ENCODE assay signal across 8 cellular contexts in the genomic region with DNA sequence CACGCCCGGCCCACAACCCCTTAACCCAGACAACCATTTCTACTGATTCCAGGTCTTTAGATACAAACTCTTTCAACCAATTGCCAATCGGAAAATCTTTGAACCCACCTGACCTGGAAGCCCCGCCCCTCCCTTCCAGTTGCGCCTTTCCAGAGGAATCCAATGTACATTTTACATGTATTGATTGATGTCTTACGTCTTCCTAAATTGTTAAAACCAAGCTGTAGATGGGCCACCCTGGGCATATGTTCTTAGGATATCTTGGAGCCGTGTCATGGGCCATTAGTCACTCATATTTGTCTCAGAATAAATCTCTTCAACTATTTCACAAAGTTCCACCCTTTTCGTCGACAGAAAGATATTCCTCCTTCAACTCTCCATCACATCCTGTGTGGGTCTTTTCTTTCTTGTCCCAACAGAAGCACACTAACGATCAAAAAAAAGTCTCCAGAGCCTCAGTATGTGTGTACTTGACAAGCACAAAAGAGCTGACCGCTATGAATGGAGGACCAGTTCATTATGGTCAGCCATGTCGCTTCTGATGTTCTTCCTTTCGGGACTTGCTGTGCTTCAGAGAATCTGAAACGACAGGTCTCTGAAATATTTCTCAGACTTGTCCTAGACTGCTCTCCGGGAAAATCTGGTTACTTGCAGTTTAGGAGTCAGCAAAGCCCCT. TPM values are rescaled to one million over a fixed set of nuclear protein-coding genes. Genes with fewer than 3 reads are reported as not detected.
DNase-seq lines count a peak whose midpoint lies in the region; ATAC-seq and TF ChIP-seq lines count a peak whose summit lies in the region.

No MANE protein-coding gene starts in this region.

- H2BK120ac ChIP-seq in mesendoderm (ENCODE audit: low read depth, low read length), result no peak overlapping the region

- WGBS in mesendoderm (ENCODE audit: extremely low coverage, insufficient coverage, low lambda C conversion rate), result no CpG with 5 or more reads among the region's 15 CpGs

- H3K36me3 ChIP-seq in cardiac muscle cell, result no peaks in the 10 kb centered on the region
- peaks cover 2% of the 10 kb centered on the region for H3K36me3 ChIP-seq in brain microvascular endothelial cell (replicated peaks)
- no peaks in the 10 kb centered on the region for H3K36me3 ChIP-seq in mesendoderm (ENCODE audit: control insufficient read depth, insufficient read depth, low read length)

- ATAC-seq in Right ventricle myocardium inferior (no peak), HG03460 (IDR thresholded peaks at IDR 0.05; ENCODE audit: unreplicated experiment) (peak; percentile 8), HG03571 (IDR thresholded peaks at IDR 0.05; ENCODE audit: unreplicated experiment) (no peak)

- H3K4me1 ChIP-seq in cardiac muscle cell (ENCODE audit: low read depth) (peaks cover 14% of the 10 kb centered on the region), mesendoderm (ENCODE audit: control insufficient read depth, low read depth, low read length) (peaks cover 6% of the 10 kb centered on the region)

- H3K56ac ChIP-seq in mesendoderm (ENCODE audit: low read length), result peak overlapping the region; percentile 59

- H3K9me3 ChIP-seq in cardiac muscle cell (ENCODE audit: low read depth), result no peaks in the 10 kb centered on the region

- DNase-seq in cardiac muscle cell (ENCODE audit: low read depth in 1 of 2, low spot score in 1 of 2) (no peak), Right ventricle myocardium inferior (ENCODE audit: missing footprints) (no peak), brain microvascular endothelial cell (no peak), mesendoderm (peak; percentile 15), NCI-H2029 treated with DMSO at 0.1 percent for 48 hours (lab: John Stamatoyannopoulos, UW) (no peak), hypothalamus (lab: John Stamatoyannopoulos, UW) (no peak)

- H3K4me3 ChIP-seq in cardiac muscle cell, result peak overlapping the region; percentile 68
- H3K4me3 ChIP-seq in brain microvascular endothelial cell (ENCODE audit: low read depth, low read length), result peak overlapping the region; percentile 83
- H3K4me3 ChIP-seq in mesendoderm (ENCODE audit: low read length), result peak overlapping the region; percentile 67

- H3K18ac ChIP-seq in mesendoderm (ENCODE audit: low read length), result peak overlapping the region; percentile 62

- no peak overlapping the region for H3K4ac ChIP-seq in mesendoderm (ENCODE audit: low read depth, low read length)

- no peak overlapping the region for H2BK5ac ChIP-seq in mesendoderm (ENCODE audit: low read length)

- H3K27ac ChIP-seq in cardiac muscle cell (no peak overlapping the region), brain microvascular endothelial cell (peak overlapping the region; percentile 51), mesendoderm (ENCODE audit: low read depth, low read length) (no peak overlapping the region)

- H3K79me1 ChIP-seq in mesendoderm (ENCODE audit: low read length), result peaks cover 23% of the 10 kb centered on the region

- H2AK5ac ChIP-seq in mesendoderm (ENCODE audit: low read length), result no peak overlapping the region

- intact Hi-C loops in Right ventricle myocardium inferior (cut with DNase I), result no loop called here

- peaks cover 31% of the 10 kb centered on the region for H3K79me2 ChIP-seq in mesendoderm (ENCODE audit: control insufficient read depth, insufficient read depth, low read length)

- H3K9ac ChIP-seq in mesendoderm (ENCODE audit: low read length), result peak overlapping the region; percentile 76

- H3K27me3 ChIP-seq in cardiac muscle cell (no peaks in the 10 kb centered on the region), brain microvascular endothelial cell (replicated peaks) (no peaks in the 10 kb centered on the region), mesendoderm (ENCODE audit: insufficient read depth, low read length, poor library complexity) (no peaks in the 10 kb centered on the region)

- peak overlapping the region; percentile 34 for H3K4me2 ChIP-seq in mesendoderm (ENCODE audit: low read length)

- H3K23ac ChIP-seq in mesendoderm (ENCODE audit: low read length), result no peak overlapping the region

- peak overlapping the region; percentile 94 for H4K8ac ChIP-seq in mesendoderm (ENCODE audit: low read depth, low read length)

- TF ChIP-seq CTCF in cardiac muscle cell (IDR thresholded peaks at IDR 0.05; ENCODE audit: low read depth, low read length) (no peak), brain microvascular endothelial cell (IDR thresholded peaks at IDR 0.05; ENCODE audit: low read depth, low read length, missing control alignments) (no peak)

- no peak overlapping the region for H2BK15ac ChIP-seq in mesendoderm (replicated peaks; ENCODE audit: low read depth)

- in situ Hi-C loops in brain microvascular endothelial cell (cut with HindIII; ENCODE audit: low pct_ligation_motif_present, low sequenced_read_pairs), result no loop called here

- no peak overlapping the region for H4K5ac ChIP-seq in mesendoderm (ENCODE audit: low read length)

RNA-seq across cellular contexts. Expression of gene ZNF749, which starts 0.6 kb away (rescaled TPM):
- total RNA-seq in cardiac muscle cell (11.8 and 13.7 TPM in 2 replicates), Right ventricle myocardium inferior (3.2 TPM)
- polyA plus RNA-seq in cardiac muscle cell, result 16.6 and 28.8 TPM in 2 replicates
- polyA plus RNA-seq in mesendoderm (2013, experiment 1 of 2), result 18.6 TPM
- polyA plus RNA-seq in mesendoderm (2013, experiment 2 of 2), result 17.8 TPM

RNA-seq across cellular contexts. Expression of gene VN1R1, which starts 22.4 kb away (rescaled TPM):
- total RNA-seq in cardiac muscle cell (1.2 and 2.3 TPM in 2 replicates), Right ventricle myocardium inferior (3.3 TPM)
- 2.9 and 4.1 TPM in 2 replicates for polyA plus RNA-seq in cardiac muscle cell
- polyA plus RNA-seq in mesendoderm (2013, experiment 1 of 2), result 0.45 TPM
- 0.31 TPM for polyA plus RNA-seq in mesendoderm (2013, experiment 2 of 2)

RNA-seq across cellular contexts. Expression of gene ZNF17, which starts 23.6 kb away (rescaled TPM):
- total RNA-seq in cardiac muscle cell (5.8 and 13.0 TPM in 2 replicates), Right ventricle myocardium inferior (9.4 TPM)
- polyA plus RNA-seq in cardiac muscle cell, result 4.2 and 7.1 TPM in 2 replicates
- 5.3 TPM for polyA plus RNA-seq in mesendoderm (2013, experiment 1 of 2)
- 4.8 TPM for polyA plus RNA-seq in mesendoderm (2013, experiment 2 of 2)

RNA-seq across cellular contexts. Expression of gene ZNF772, which starts 42.8 kb away (rescaled TPM):
- total RNA-seq in cardiac muscle cell (32.6 and 37.9 TPM in 2 replicates), Right ventricle myocardium inferior (18.3 TPM)
- 11.3 and 13.6 TPM in 2 replicates for polyA plus RNA-seq in cardiac muscle cell
- 5.9 TPM for polyA plus RNA-seq in mesendoderm (2013, experiment 1 of 2)
- 5.6 TPM for polyA plus RNA-seq in mesendoderm (2013, experiment 2 of 2)

RNA-seq across cellular contexts. Expression of gene ZNF548, which starts 44.9 kb away (rescaled TPM):
- total RNA-seq in cardiac muscle cell (37.9 and 38.2 TPM in 2 replicates), Right ventricle myocardium inferior (14.7 TPM)
- polyA plus RNA-seq in cardiac muscle cell, result 11.4 and 15.9 TPM in 2 replicates
- polyA plus RNA-seq in mesendoderm (2013, experiment 1 of 2), result 5.2 TPM
- 4.7 TPM for polyA plus RNA-seq in mesendoderm (2013, experiment 2 of 2)
